Comparison of ENCODE assay signal across 1 cellular context in the genomic region with DNA sequence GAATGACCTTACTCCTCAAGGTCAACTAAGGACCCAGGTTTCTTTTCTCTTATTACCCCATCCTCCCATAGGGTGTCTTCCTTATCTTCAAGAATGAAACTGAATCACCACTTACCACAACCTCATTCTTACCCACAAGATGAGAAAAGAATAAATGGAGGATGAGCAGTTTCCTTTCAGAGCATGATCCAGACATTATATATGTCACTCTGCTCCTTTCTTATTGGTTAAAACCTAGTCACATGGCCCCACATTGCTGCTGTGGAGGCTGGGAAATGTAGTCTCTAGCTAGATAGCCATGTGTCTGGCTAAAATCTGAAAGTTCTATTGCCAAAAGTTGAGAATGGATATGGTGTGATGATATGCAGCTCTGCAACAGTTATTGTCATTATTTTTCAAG.
TF ChIP-seq lines count a peak whose summit lies in the region.

No MANE protein-coding gene starts in this region.

TF ChIP-seq in GM23338, 12 proteins besides CTCF, POLR2A, EP300 and RAD21 (continued from another document):
- TF ChIP-seq, protein P1, sequence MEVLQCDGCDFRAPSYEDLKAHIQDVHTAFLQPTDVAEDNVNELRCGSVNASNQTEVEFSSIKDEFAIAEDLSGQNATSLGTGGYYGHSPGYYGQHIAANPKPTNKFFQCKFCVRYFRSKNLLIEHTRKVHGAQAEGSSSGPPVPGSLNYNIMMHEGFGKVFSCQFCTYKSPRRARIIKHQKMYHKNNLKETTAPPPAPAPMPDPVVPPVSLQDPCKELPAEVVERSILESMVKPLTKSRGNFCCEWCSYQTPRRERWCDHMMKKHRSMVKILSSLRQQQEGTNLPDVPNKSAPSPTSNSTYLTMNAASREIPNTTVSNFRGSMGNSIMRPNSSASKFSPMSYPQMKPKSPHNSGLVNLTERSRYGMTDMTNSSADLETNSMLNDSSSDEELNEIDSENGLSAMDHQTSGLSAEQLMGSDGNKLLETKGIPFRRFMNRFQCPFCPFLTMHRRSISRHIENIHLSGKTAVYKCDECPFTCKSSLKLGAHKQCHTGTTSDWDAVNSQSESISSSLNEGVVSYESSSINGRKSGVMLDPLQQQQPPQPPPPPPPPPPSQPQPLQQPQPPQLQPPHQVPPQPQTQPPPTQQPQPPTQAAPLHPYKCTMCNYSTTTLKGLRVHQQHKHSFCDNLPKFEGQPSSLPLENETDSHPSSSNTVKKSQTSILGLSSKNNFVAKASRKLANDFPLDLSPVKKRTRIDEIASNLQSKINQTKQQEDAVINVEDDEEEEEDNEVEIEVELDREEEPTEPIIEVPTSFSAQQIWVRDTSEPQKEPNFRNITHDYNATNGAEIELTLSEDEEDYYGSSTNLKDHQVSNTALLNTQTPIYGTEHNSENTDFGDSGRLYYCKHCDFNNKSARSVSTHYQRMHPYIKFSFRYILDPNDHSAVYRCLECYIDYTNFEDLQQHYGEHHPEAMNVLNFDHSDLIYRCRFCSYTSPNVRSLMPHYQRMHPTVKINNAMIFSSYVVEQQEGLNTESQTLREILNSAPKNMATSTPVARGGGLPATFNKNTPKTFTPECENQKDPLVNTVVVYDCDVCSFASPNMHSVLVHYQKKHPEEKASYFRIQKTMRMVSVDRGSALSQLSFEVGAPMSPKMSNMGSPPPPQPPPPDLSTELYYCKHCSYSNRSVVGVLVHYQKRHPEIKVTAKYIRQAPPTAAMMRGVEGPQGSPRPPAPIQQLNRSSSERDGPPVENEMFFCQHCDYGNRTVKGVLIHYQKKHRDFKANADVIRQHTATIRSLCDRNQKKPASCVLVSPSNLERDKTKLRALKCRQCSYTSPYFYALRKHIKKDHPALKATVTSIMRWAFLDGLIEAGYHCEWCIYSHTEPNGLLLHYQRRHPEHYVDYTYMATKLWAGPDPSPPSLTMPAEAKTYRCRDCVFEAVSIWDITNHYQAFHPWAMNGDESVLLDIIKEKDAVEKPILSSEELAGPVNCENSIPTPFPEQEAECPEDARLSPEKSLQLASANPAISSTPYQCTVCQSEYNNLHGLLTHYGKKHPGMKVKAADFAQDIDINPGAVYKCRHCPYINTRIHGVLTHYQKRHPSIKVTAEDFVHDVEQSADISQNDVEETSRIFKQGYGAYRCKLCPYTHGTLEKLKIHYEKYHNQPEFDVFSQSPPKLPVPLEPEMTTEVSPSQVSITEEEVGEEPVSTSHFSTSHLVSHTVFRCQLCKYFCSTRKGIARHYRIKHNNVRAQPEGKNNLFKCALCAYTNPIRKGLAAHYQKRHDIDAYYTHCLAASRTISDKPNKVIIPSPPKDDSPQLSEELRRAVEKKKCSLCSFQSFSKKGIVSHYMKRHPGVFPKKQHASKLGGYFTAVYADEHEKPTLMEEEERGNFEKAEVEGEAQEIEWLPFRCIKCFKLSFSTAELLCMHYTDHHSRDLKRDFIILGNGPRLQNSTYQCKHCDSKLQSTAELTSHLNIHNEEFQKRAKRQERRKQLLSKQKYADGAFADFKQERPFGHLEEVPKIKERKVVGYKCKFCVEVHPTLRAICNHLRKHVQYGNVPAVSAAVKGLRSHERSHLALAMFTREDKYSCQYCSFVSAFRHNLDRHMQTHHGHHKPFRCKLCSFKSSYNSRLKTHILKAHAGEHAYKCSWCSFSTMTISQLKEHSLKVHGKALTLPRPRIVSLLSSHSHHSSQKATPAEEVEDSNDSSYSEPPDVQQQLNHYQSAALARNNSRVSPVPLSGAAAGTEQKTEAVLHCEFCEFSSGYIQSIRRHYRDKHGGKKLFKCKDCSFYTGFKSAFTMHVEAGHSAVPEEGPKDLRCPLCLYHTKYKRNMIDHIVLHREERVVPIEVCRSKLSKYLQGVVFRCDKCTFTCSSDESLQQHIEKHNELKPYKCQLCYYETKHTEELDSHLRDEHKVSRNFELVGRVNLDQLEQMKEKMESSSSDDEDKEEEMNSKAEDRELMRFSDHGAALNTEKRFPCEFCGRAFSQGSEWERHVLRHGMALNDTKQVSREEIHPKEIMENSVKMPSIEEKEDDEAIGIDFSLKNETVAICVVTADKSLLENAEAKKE (CRISPR knock-in tag; IDR thresholded peaks at IDR 0.05), result no peak
- TF ChIP-seq ZNF114 (CRISPR knock-in tag; IDR thresholded peaks at IDR 0.05) (no peak), STAT1 (IDR thresholded peaks at IDR 0.05; ENCODE audit: unreplicated experiment) (no peak), ETS1 (IDR thresholded peaks at IDR 0.05) (no peak), NANOG (IDR thresholded peaks at IDR 0.05; ENCODE audit: borderline replicate concordance) (no peak), CREB1 (CRISPR knock-in tag; IDR thresholded peaks at IDR 0.05; ENCODE audit: low read depth) (no peak), ZNF331 (CRISPR knock-in tag; IDR thresholded peaks at IDR 0.05; ENCODE audit: low read depth) (no peak), EZH2 (IDR thresholded peaks at IDR 0.05; ENCODE audit: low read depth, unreplicated experiment) (no peak), JUNB (IDR thresholded peaks at IDR 0.05; ENCODE audit: unreplicated experiment) (no peak), POLR2AphosphoS5 (IDR thresholded peaks at IDR 0.05; ENCODE audit: low read depth) (no peak), EZH2phosphoT487 (IDR thresholded peaks at IDR 0.05; ENCODE audit: unreplicated experiment) (no peak)
TF ChIP-seq in GM23338: peak in this region for 0.
